In the genomic region with DNA sequence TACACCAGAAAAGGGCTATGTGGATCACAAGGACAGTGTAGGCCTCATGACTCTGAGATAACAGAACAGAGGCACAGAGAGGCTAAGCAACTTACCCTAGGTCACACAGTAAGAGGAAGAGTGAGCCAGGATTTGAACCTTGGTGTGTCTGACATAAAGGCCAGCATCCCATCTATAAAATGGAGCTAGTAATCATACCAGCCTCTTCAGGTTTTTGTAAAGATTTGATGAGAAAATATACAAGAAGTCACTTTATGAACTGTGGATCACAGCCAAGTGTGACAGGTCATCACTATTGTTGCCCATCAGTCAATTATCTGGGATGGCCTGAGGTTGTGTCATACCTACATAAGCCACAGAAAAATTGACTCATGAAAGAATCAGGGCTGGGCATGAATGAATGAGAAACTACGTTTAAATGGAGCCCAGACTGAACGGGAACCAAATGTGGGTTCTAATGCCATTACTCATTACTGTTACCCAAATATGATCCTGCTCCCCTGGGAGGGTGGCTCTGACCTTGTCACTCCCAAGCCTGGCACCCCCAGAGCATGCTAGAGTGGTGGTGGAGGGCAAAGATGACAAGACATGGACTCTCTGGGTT, we compare ENCODE assay signal across 24 cellular contexts. TPM values are rescaled to one million over a fixed set of nuclear protein-coding genes. Genes with fewer than 3 reads are reported as not detected.
DNase-seq lines count a peak whose midpoint lies in the region; ATAC-seq, FAIRE-seq and TF ChIP-seq lines count a peak whose summit lies in the region.
"Had no signal": no experiment of that assay in that cellular context is flagged by ENCODE, and none has a peak within 500 bp of the region (broad histone marks: within the 10 kb centered on the region; RNA-seq: fewer than 3 reads in every experiment).

No MANE protein-coding gene starts in this region.

- no peak for ATAC-seq in A549
- ATAC-seq in foreskin keratinocyte = peak; percentile 89
- ATAC-seq in activated naive CD4-positive, alpha-beta T cell treated with anti-CD3 and anti-CD28 coated beads, Interleukin-2, amount 50 U/mL, for 72 hours = no peak
- ATAC-seq in Right ventricle myocardium superior (ENCODE audit: poor library complexity) = no peak
- ATAC-seq in stimulated activated naive CD8-positive, alpha-beta T cell treated with anti-CD3 and anti-CD28 coated beads, Interleukin-15, amount 100 ng/mL, for 72 hours = no peak
- ATAC-seq in GM18870 (IDR thresholded peaks at IDR 0.05; ENCODE audit: unreplicated experiment) = no peak
- ATAC-seq: natural killer cell; SK-N-SH treated with all-trans-retinoic acid at 6 μM for 48 hours; stimulated activated naive B cell treated with anti-CD40 and anti-IgM and Interleukin-4, amounts not matched to agents 10 μg/mL and 1 μg/mL and 100 μg/mL, for 72 hours had no signal

- H3K9me3 ChIP-seq in A549 = no peaks in the 10 kb centered on the region
- H3K9me3 ChIP-seq: upper lobe of left lung had no signal

- WGBS in A549 (ENCODE audit: missing lambda C conversion rate) = 15% methylated on average over 2 of the region's 2 CpGs

- H3K4me3 Mint-ChIP-seq in stimulated activated naive CD8-positive, alpha-beta T cell treated with anti-CD3 and anti-CD28 coated beads, Interleukin-15, amount 100 ng/mL, for 72 hours = no peak overlapping the region
- H3K4me3 Mint-ChIP-seq: CD4-positive, alpha-beta T cell; H9; immature natural killer cell; natural killer cell; stimulated activated naive B cell treated with anti-CD40 and anti-IgM and Interleukin-4, amounts not matched to agents 10 μg/mL and 1 μg/mL and 100 μg/mL, for 72 hours had no signal

- no peaks in the 10 kb centered on the region for H3K9me3 Mint-ChIP-seq in activated naive CD4-positive, alpha-beta T cell treated with anti-CD3 and anti-CD28 coated beads, Interleukin-2, amount 50 U/mL, for 72 hours
- no peaks in the 10 kb centered on the region for H3K9me3 Mint-ChIP-seq in stimulated activated naive CD8-positive, alpha-beta T cell treated with anti-CD3 and anti-CD28 coated beads, Interleukin-15, amount 100 ng/mL, for 72 hours
- H3K9me3 Mint-ChIP-seq: CD4-positive, alpha-beta T cell; H9; immature natural killer cell; natural killer cell; stimulated activated naive B cell treated with anti-CD40 and anti-IgM and Interleukin-4, amounts not matched to agents 10 μg/mL and 1 μg/mL and 100 μg/mL, for 72 hours had no signal

- DNase-seq in A549 (ENCODE audit: low read depth in 1 of 2, low spot score in 1 of 2) = no peak
- peak; percentile 47 for DNase-seq in HPDE6-E6E7 (ENCODE audit: extremely low spot score)
- DNase-seq in SW480 (ENCODE audit: low spot score) = peak; percentile 61
- peak; percentile 84 to 94 for DNase-seq in foreskin keratinocyte
- DNase-seq in activated naive CD4-positive, alpha-beta T cell treated with anti-CD3 and anti-CD28 coated beads, Interleukin-2, amount 50 U/mL, for 72 hours (ENCODE audit: low spot score in 2 of 2) = no peak
- no peak for DNase-seq in Right ventricle myocardium superior
- no peak for DNase-seq in stimulated activated naive CD8-positive, alpha-beta T cell treated with anti-CD3 and anti-CD28 coated beads, Interleukin-15, amount 100 ng/mL, for 72 hours
- DNase-seq: activated CD4-positive, alpha-beta T cell treated with anti-CD3 and anti-CD28 coated beads for 4 hours; activated CD8-positive, alpha-beta memory T cell treated with anti-CD3 and anti-CD28 coated beads, Interleukin-2, amount 50 U/mL, for 48 hours; activated gamma-delta T cell treated with Interleukin-2 at 50 U/mL for 16 hours; anterior cingulate cortex; CD4-positive, alpha-beta T cell; DMS79; glutamatergic neuron; H9; immature natural killer cell; natural killer cell; NCI-H2029 treated with DMSO at 0.1 percent for 48 hours; NCI-H524 treated with DMSO at 0.1 percent for 48 hours; stimulated activated naive B cell treated with anti-CD40 and anti-IgM and Interleukin-4, amounts not matched to agents 10 μg/mL and 1 μg/mL and 100 μg/mL, for 72 hours; upper lobe of left lung had no signal

- no peaks in the 10 kb centered on the region for H3K36me3 Mint-ChIP-seq in activated naive CD4-positive, alpha-beta T cell treated with anti-CD3 and anti-CD28 coated beads, Interleukin-2, amount 50 U/mL, for 72 hours
- H3K36me3 Mint-ChIP-seq: immature natural killer cell; natural killer cell; stimulated activated naive B cell treated with anti-CD40 and anti-IgM and Interleukin-4, amounts not matched to agents 10 μg/mL and 1 μg/mL and 100 μg/mL, for 72 hours had no signal

- H3K4me1 ChIP-seq in A549 = no peaks in the 10 kb centered on the region
- peaks cover 20% of the 10 kb centered on the region for H3K4me1 ChIP-seq in foreskin keratinocyte
- H3K4me1 ChIP-seq: upper lobe of left lung had no signal

- H3K27ac ChIP-seq in A549 (no peak overlapping the region), foreskin keratinocyte (peak overlapping the region; percentile 44)
- H3K27ac ChIP-seq: upper lobe of left lung had no signal

- no peak for TF ChIP-seq EP300 in A549 (IDR thresholded peaks at IDR 0.05)

- POLR2A ChIA-PET in A549 (lab: Yijun Ruan, JAX) = no interaction called here

- CTCF ChIA-PET in A549 (lab: Yijun Ruan, JAX) = interaction anchor here (1.3 to 2.6 kb wide), 4 partner anchors 16 to 131 kb away, joined by 3 to 7 read pairs (median 5); no protein-coding TSS in a partner anchor

- no peak overlapping the region for H3K27ac Mint-ChIP-seq in activated naive CD4-positive, alpha-beta T cell treated with anti-CD3 and anti-CD28 coated beads, Interleukin-2, amount 50 U/mL, for 72 hours
- no peak overlapping the region for H3K27ac Mint-ChIP-seq in stimulated activated naive CD8-positive, alpha-beta T cell treated with anti-CD3 and anti-CD28 coated beads, Interleukin-15, amount 100 ng/mL, for 72 hours
- H3K27ac Mint-ChIP-seq: CD4-positive, alpha-beta T cell; H9; immature natural killer cell; natural killer cell; stimulated activated naive B cell treated with anti-CD40 and anti-IgM and Interleukin-4, amounts not matched to agents 10 μg/mL and 1 μg/mL and 100 μg/mL, for 72 hours had no signal

- peaks cover 5% of the 10 kb centered on the region for H3K4me1 Mint-ChIP-seq in stimulated activated naive CD8-positive, alpha-beta T cell treated with anti-CD3 and anti-CD28 coated beads, Interleukin-15, amount 100 ng/mL, for 72 hours
- H3K4me1 Mint-ChIP-seq: immature natural killer cell; natural killer cell; stimulated activated naive B cell treated with anti-CD40 and anti-IgM and Interleukin-4, amounts not matched to agents 10 μg/mL and 1 μg/mL and 100 μg/mL, for 72 hours had no signal

- no peak overlapping the region for H3K4me2 ChIP-seq in A549

- intact Hi-C loops in Right ventricle myocardium superior (cut with DNase I) = no loop called here

- H3K27me3 Mint-ChIP-seq in stimulated activated naive CD8-positive, alpha-beta T cell treated with anti-CD3 and anti-CD28 coated beads, Interleukin-15, amount 100 ng/mL, for 72 hours = peaks cover 33% of the 10 kb centered on the region

- TF ChIP-seq RAD21 in A549 (conservative IDR thresholded peaks at IDR 0.05 in 1 of 2, IDR thresholded peaks at IDR 0.05 in 1 of 2) = no peak

- TF ChIP-seq CTCF in A549 (IDR thresholded peaks at IDR 0.05) (no peak), foreskin keratinocyte (conservative IDR thresholded peaks at IDR 0.05) (no peak)

- FAIRE-seq in A549 (lab: Jason Lieb, UNC) = peak; percentile 87

- H3K27me3 ChIP-seq in foreskin keratinocyte = no peaks in the 10 kb centered on the region
- H3K27me3 ChIP-seq: upper lobe of left lung had no signal

- no peak for TF ChIP-seq POLR2A in A549 (IDR thresholded peaks at IDR 0.05; ENCODE audit: low read length)

- H3K4me3 ChIP-seq in A549 = no peak overlapping the region
- H3K4me3 ChIP-seq: upper lobe of left lung had no signal

TF ChIP-seq in A549, 52 proteins besides CTCF, POLR2A, EP300 and RAD21:
- TF ChIP-seq HOXA7 (CRISPR knock-in tag; IDR thresholded peaks at IDR 0.05) (no peak), RFX5 (IDR thresholded peaks at IDR 0.05) (no peak)
TF ChIP-seq in A549: peak in this region for 0.

RNA-seq across cellular contexts. Expression of a gene that starts 21.0 kb away (rescaled TPM):
- not detected in 2 replicates for polyA plus RNA-seq in A549 (2011; rRNA removed)
- not detected in 2 replicates for polyA plus RNA-seq in A549 (2012; cell fraction: cytosol; rRNA removed)
- not detected in 2 replicates for polyA plus RNA-seq in A549 (2012; cell fraction: nucleus; rRNA removed)
- not detected in 3 replicates for polyA plus RNA-seq in A549 (2017; fragmentation: RNase III; extraction: RNeasy Plus Mini Kit Qiagen cat#74134 plus additional on column Dnase treatment)
- polyA minus RNA-seq in A549 (2011; rRNA and poly(A)+ RNA removed) = not detected in 2 replicates
- 0.25 and 0.92 TPM in 2 replicates for total RNA-seq in foreskin keratinocyte
- 0.23 and 0.25 TPM in 2 replicates for polyA plus RNA-seq in foreskin keratinocyte
- total RNA-seq in activated naive CD4-positive, alpha-beta T cell treated with anti-CD3 and anti-CD28 coated beads, Interleukin-2, amount 50 U/mL, for 72 hours = under 1 TPM in 1 of 2 donors, not detected in 1; 0.37 TPM
- 0.13 TPM for total RNA-seq in Right ventricle myocardium superior
- total RNA-seq: H9, progenitor cell of endocrine pancreas had no signal
- polyA plus RNA-seq: immature natural killer cell had no signal

RNA-seq across cellular contexts. Expression of a gene that starts 34.5 kb away (rescaled TPM):
- polyA plus RNA-seq in A549 (2011; rRNA removed) = not detected in 2 replicates
- polyA plus RNA-seq in A549 (2012; cell fraction: cytosol; rRNA removed) = not detected in 2 replicates
- not detected in 2 replicates for polyA plus RNA-seq in A549 (2012; cell fraction: nucleus; rRNA removed)
- not detected in 3 replicates for polyA plus RNA-seq in A549 (2017; fragmentation: RNase III; extraction: RNeasy Plus Mini Kit Qiagen cat#74134 plus additional on column Dnase treatment)
- not detected in 2 replicates for polyA minus RNA-seq in A549 (2011; rRNA and poly(A)+ RNA removed)
- total RNA-seq in foreskin keratinocyte = not detected in 2 replicates
- not detected in 2 replicates for polyA plus RNA-seq in foreskin keratinocyte
- not detected for total RNA-seq in activated naive CD4-positive, alpha-beta T cell treated with anti-CD3 and anti-CD28 coated beads, Interleukin-2, amount 50 U/mL, for 72 hours
- total RNA-seq in Right ventricle myocardium superior = not detected
- total RNA-seq: CD4-positive, alpha-beta T cell; H9; natural killer cell; progenitor cell of endocrine pancreas had no signal
- polyA plus RNA-seq: immature natural killer cell had no signal

RNA-seq across cellular contexts. Expression of a gene that starts 41.1 kb away (rescaled TPM):
- not detected in 2 replicates for polyA plus RNA-seq in A549 (2011; rRNA removed)
- polyA plus RNA-seq in A549 (2012; cell fraction: cytosol; rRNA removed) = not detected in 2 replicates
- polyA plus RNA-seq in A549 (2012; cell fraction: nucleus; rRNA removed) = not detected in 2 replicates
- not detected in 3 replicates for polyA plus RNA-seq in A549 (2017; fragmentation: RNase III; extraction: RNeasy Plus Mini Kit Qiagen cat#74134 plus additional on column Dnase treatment)
- not detected in 2 replicates for polyA minus RNA-seq in A549 (2011; rRNA and poly(A)+ RNA removed)
- 27.4 and 47.3 TPM in 2 replicates for total RNA-seq in foreskin keratinocyte
- 8.3 and 12.2 TPM in 2 replicates for polyA plus RNA-seq in foreskin keratinocyte
- 10 to 100 TPM in 1 of 2 donors, 1 to 10 TPM in 1; 6.5 to 72.3 TPM for total RNA-seq in activated naive CD4-positive, alpha-beta T cell treated with anti-CD3 and anti-CD28 coated beads, Interleukin-2, amount 50 U/mL, for 72 hours
- 16.6 TPM for total RNA-seq in Right ventricle myocardium superior
- total RNA-seq: H9, progenitor cell of endocrine pancreas had no signal

Comparison
In these comparisons a context has a peak if more than half of its experiments do, and no peak if none do; other contexts are left out.
1. DNase-seq: peak in HPDE6-E6E7 (single experiment), SW480 (single experiment) and foreskin keratinocyte (2 of 2); none in A549 (0 of 2), activated naive CD4-positive, alpha-beta T cell treated with anti-CD3 and anti-CD28 coated beads, Interleukin-2, amount 50 U/mL, for 72 hours (0 of 2), Right ventricle myocardium superior (single experiment) and stimulated activated naive CD8-positive, alpha-beta T cell treated with anti-CD3 and anti-CD28 coated beads, Interleukin-15, amount 100 ng/mL, for 72 hours (0 of 2).